30 cellular contexts compared by ENCODE assay signal in genomic region chr12:13371367-13371766, GRCh38.
"Had no signal": no experiment of that assay in that cellular context is flagged by ENCODE, and none has a peak within 500 bp of the region (broad histone marks: within the 10 kb centered on the region; RNA-seq: fewer than 3 reads in every experiment).

No MANE protein-coding gene starts in this region.

- H3K4me1 Mint-ChIP-seq: immature natural killer cell; naive thymus-derived CD4-positive, alpha-beta T cell had no signal

- H3K4me1 ChIP-seq: prostate gland, suprapubic skin, tibial artery had no signal

- H3K36me3 ChIP-seq: left ventricle myocardium inferior, pancreas, prostate gland, suprapubic skin, thoracic aorta, tibial artery, upper lobe of right lung had no signal

- H3K4me3 ChIP-seq: left ventricle myocardium inferior, lung, mucosa of descending colon, pancreas, prostate gland, skin epidermis, suprapubic skin, thoracic aorta, tibial artery, upper lobe of right lung had no signal

- H3K4me3 Mint-ChIP-seq: immature natural killer cell; naive thymus-derived CD4-positive, alpha-beta T cell; natural killer cell treated with Interleukin-12 subunit alpha and Interleukin-12 subunit beta and Interleukin-15 and Interleukin-18, amount 100 ng/mL, for 72 hours; stimulated activated naive B cell treated with anti-CD40 and anti-IgM and Interleukin-4, amounts not matched to agents 10 μg/mL and 1 μg/mL and 100 μg/mL, for 72 hours; stimulated activated naive CD8-positive, alpha-beta T cell treated with anti-CD3 and anti-CD28 coated beads, Interleukin-15, Interleukin-2, amounts not matched to agents 100 ng/mL and 50 ng/mL, for 24 hours had no signal

- H3K36me3 Mint-ChIP-seq: immature natural killer cell; naive thymus-derived CD4-positive, alpha-beta T cell; natural killer cell treated with Interleukin-12 subunit alpha and Interleukin-12 subunit beta and Interleukin-15 and Interleukin-18, amount 100 ng/mL, for 72 hours; stimulated activated naive B cell treated with anti-CD40 and anti-IgM and Interleukin-4, amounts not matched to agents 10 μg/mL and 1 μg/mL and 100 μg/mL, for 72 hours had no signal

- H3K9me3 Mint-ChIP-seq: immature natural killer cell; natural killer cell treated with Interleukin-12 subunit alpha and Interleukin-12 subunit beta and Interleukin-15 and Interleukin-18, amount 100 ng/mL, for 72 hours; stimulated activated naive B cell treated with anti-CD40 and anti-IgM and Interleukin-4, amounts not matched to agents 10 μg/mL and 1 μg/mL and 100 μg/mL, for 72 hours; stimulated activated naive CD8-positive, alpha-beta T cell treated with anti-CD3 and anti-CD28 coated beads, Interleukin-15, Interleukin-2, amounts not matched to agents 100 ng/mL and 50 ng/mL, for 24 hours had no signal

- H3K9me3 ChIP-seq: left ventricle myocardium inferior, mucosa of descending colon, pancreas, prostate gland, suprapubic skin, thoracic aorta, tibial artery, upper lobe of right lung had no signal

- FAIRE-seq: islet of Langerhans, kidney, pancreas, urothelium cell line had no signal

- DNase-seq: hypothalamus; immature natural killer cell; kidney; left ventricle myocardium inferior; midbrain; mucosa of descending colon; naive thymus-derived CD4-positive, alpha-beta T cell; nucleus accumbens; pancreas; posterior cingulate gyrus; retina; right cardiac atrium; stimulated activated CD4-positive, alpha-beta T cell treated with anti-CD3 and anti-CD28 coated beads, Interleukin-12 subunit alpha, Interleukin-12 subunit beta, amount 100 ng/mL, for 4 hours; stimulated activated CD4-positive, alpha-beta T cell treated with anti-CD3 and anti-CD28 coated beads, Interleukin-15, amount 100 ng/mL, for 24 hours; stimulated activated CD4-positive, alpha-beta T cell treated with anti-CD3 and anti-CD28 coated beads, Interleukin-2, amount 100 ng/mL, for 24 hours; stimulated activated CD4-positive, alpha-beta T cell treated with anti-CD3 and anti-CD28 coated beads, Interleukin-4, amount 100 ng/mL, for 1 hour; stimulated activated naive B cell treated with anti-CD40 and anti-IgM and Interleukin-4, amounts not matched to agents 10 μg/mL and 1 μg/mL and 100 μg/mL, for 72 hours; tibial artery; trophoblast cell; upper lobe of right lung had no signal

- H3K27ac Mint-ChIP-seq: immature natural killer cell; naive thymus-derived CD4-positive, alpha-beta T cell; stimulated activated naive B cell treated with anti-CD40 and anti-IgM and Interleukin-4, amounts not matched to agents 10 μg/mL and 1 μg/mL and 100 μg/mL, for 72 hours; stimulated activated naive CD8-positive, alpha-beta T cell treated with anti-CD3 and anti-CD28 coated beads, Interleukin-15, Interleukin-2, amounts not matched to agents 100 ng/mL and 50 ng/mL, for 24 hours had no signal

- H3K27ac ChIP-seq: left ventricle myocardium inferior, pancreas, prostate gland, skin epidermis, suprapubic skin, thoracic aorta, tibial artery, upper lobe of right lung had no signal

- ATAC-seq: naive thymus-derived CD4-positive, alpha-beta T cell; natural killer cell treated with Interleukin-12 subunit alpha and Interleukin-12 subunit beta and Interleukin-15 and Interleukin-18, amount 100 ng/mL, for 72 hours; right cardiac atrium; sciatic nerve; stimulated activated naive B cell treated with anti-CD40 and anti-IgM and Interleukin-4, amounts not matched to agents 10 μg/mL and 1 μg/mL and 100 μg/mL, for 72 hours; upper lobe of right lung had no signal

- H3K27me3 ChIP-seq: pancreas, suprapubic skin, tibial artery, upper lobe of right lung had no signal
